ENCODE assay signal across 1 cellular context in the genomic region with DNA sequence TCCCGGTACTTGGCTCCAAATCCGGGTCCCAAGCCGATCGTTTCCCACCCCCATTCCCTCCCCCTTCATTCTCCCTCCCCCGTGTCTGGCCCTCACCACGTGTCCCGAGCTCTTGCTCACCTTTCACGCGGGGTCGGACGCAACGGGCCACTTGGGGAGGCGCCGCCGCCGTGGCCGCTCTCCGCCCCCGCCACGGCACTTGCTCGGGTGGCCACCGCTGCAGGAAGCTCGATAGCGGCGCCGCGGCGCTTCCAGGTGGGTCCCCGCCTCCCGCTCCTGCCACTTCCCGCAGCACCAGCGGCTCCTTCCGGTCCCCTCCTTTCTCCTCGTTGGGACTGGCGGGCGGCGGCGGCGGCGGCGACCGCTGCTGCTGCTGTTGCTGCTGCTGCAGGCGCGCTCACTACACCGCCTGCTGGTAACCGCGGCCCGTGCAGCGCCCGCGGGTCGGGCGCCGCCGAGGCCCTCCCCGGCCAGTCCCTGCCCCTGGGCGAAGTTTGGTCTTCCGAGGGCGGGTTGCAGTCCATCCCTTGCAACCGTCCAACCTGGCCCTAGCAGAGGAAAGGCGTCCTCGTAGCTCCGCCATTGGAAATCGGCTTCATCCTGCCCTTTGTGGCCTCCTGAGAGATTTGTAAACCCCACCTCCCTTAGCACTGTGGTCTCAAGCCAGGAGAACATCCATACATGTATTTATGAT.
TF ChIP-seq lines count a peak whose summit lies in the region.

No MANE protein-coding gene starts in this region.

TF ChIP-seq in GM12878, 131 proteins besides CTCF, POLR2A, EP300 and RAD21 (continued from another document and continues in another):
- TF ChIP-seq, protein P1, sequence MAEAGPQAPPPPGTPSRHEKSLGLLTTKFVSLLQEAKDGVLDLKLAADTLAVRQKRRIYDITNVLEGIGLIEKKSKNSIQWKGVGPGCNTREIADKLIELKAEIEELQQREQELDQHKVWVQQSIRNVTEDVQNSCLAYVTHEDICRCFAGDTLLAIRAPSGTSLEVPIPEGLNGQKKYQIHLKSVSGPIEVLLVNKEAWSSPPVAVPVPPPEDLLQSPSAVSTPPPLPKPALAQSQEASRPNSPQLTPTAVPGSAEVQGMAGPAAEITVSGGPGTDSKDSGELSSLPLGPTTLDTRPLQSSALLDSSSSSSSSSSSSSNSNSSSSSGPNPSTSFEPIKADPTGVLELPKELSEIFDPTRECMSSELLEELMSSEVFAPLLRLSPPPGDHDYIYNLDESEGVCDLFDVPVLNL (IDR thresholded peaks at IDR 0.05; ENCODE audit: low read depth, low read length): no peak
- TF ChIP-seq EED (IDR thresholded peaks at IDR 0.05; ENCODE audit: low read depth) (peak; percentile 88), SPI1 (IDR thresholded peaks at IDR 0.05; ENCODE audit: borderline replicate concordance, insufficient read depth, low read depth, low read length) (no peak), EZH2 (IDR thresholded peaks at IDR 0.05; ENCODE audit: borderline replicate concordance, control insufficient read depth, low read depth, low read length) (no peak), BMI1 (IDR thresholded peaks at IDR 0.05; ENCODE audit: borderline replicate concordance) (no peak), KLF5 (IDR thresholded peaks at IDR 0.05; ENCODE audit: partially characterized antibody) (peak; percentile 82), CBFB (IDR thresholded peaks at IDR 0.05; ENCODE audit: low read depth) (0 out of 2 replicates have a peak, but pooled peaks have one; percentile 70), TCF7 (IDR thresholded peaks at IDR 0.05; ENCODE audit: borderline replicate concordance) (no peak), MXI1 (IDR thresholded peaks at IDR 0.05; ENCODE audit: low read depth, low read length) (no peak), YY1 (IDR thresholded peaks at IDR 0.05; ENCODE audit: low read depth, low read length) (peak; percentile 74; the same call in 1 of the 2 replicates), MTA3 (IDR thresholded peaks at IDR 0.05; ENCODE audit: borderline replicate concordance, low read length) (no peak; the same call in 1 of the 2 replicates), SUPT20H (IDR thresholded peaks at IDR 0.05; ENCODE audit: borderline replicate concordance, control insufficient read depth, low read depth, low read length) (no peak), TCF3 (IDR thresholded peaks at IDR 0.05; ENCODE audit: borderline replicate concordance, insufficient read depth, low read depth, low read length) (no peak), FOXM1 (IDR thresholded peaks at IDR 0.05; ENCODE audit: low read depth, low read length) (no peak), TCF12 (IDR thresholded peaks at IDR 0.05; ENCODE audit: low read depth, low read length) (peak; percentile 39; the same call in 1 of the 2 replicates), JUNB (IDR thresholded peaks at IDR 0.05) (no peak), ZBED1 (IDR thresholded peaks at IDR 0.05; ENCODE audit: borderline replicate concordance) (no peak), TBL1XR1 (IDR thresholded peaks at IDR 0.05; ENCODE audit: low read depth, low read length) (no peak), CREM (IDR thresholded peaks at IDR 0.05; ENCODE audit: low read depth) (0 out of 2 replicates have a peak, but pooled peaks have one; percentile 10), CHD1 (IDR thresholded peaks at IDR 0.05; ENCODE audit: low read depth, low read length) (peak; percentile 84; the same call in 1 of the 2 replicates), NFXL1 (IDR thresholded peaks at IDR 0.05; ENCODE audit: borderline replicate concordance) (no peak), SIX5 (IDR thresholded peaks at IDR 0.05; ENCODE audit: low read depth, low read length, severe bottlenecking) (no peak), RAD51 (IDR thresholded peaks at IDR 0.05) (no peak), STAT1 (conservative IDR thresholded peaks at IDR 0.05) (peak; percentile 69; the same call in 1 of the 2 replicates), BCL11A (IDR thresholded peaks at IDR 0.05; ENCODE audit: low read depth, low read length) (0 out of 2 replicates have a peak, but pooled peaks have one; percentile 23), ZNF207 (IDR thresholded peaks at IDR 0.05; ENCODE audit: borderline replicate concordance) (peak; percentile 89), RFX5 (IDR thresholded peaks at IDR 0.05; ENCODE audit: low read depth, low read length) (no peak), WRNIP1 (IDR thresholded peaks at IDR 0.05; ENCODE audit: borderline replicate concordance, low read depth, low read length) (no peak), SREBF2 (IDR thresholded peaks at IDR 0.05; ENCODE audit: low read length) (no peak), POLR2AphosphoS5 (IDR thresholded peaks at IDR 0.05; ENCODE audit: low read length) (peak; percentile 69), NR2C2 (IDR thresholded peaks at IDR 0.05; ENCODE audit: borderline replicate concordance, control insufficient read depth, insufficient read length, low read depth) (no peak), SIN3A (IDR thresholded peaks at IDR 0.05; ENCODE audit: low read depth, low read length) (peak; percentile 76; the same call in 1 of the 2 replicates), CBX3 (IDR thresholded peaks at IDR 0.05; ENCODE audit: borderline replicate concordance, low read depth) (no peak), MEF2A (IDR thresholded peaks at IDR 0.05; ENCODE audit: insufficient read depth, low read depth, low read length) (no peak), YBX1 (IDR thresholded peaks at IDR 0.05) (no peak), SRF (IDR thresholded peaks at IDR 0.05; ENCODE audit: low read depth in 2 of 2, low read length in 2 of 2) (peak in 1 of 2 experiments; percentile 38; a peak in 1 of 4 replicates), BACH1 (IDR thresholded peaks at IDR 0.05; ENCODE audit: borderline replicate concordance) (peak; percentile 91), FOS (IDR thresholded peaks at IDR 0.05; ENCODE audit: borderline replicate concordance, extremely low read depth, insufficient read length) (no peak), PAX8 (IDR thresholded peaks at IDR 0.05) (no peak), MEF2B (IDR thresholded peaks at IDR 0.05; ENCODE audit: partially characterized antibody, poor library complexity, severe bottlenecking) (no peak), GATAD2B (conservative IDR thresholded peaks at IDR 0.05; ENCODE audit: low read depth) (peak; percentile 85), FOXK2 (IDR thresholded peaks at IDR 0.05) (peak; percentile 37; the same call in 1 of the 2 replicates), ZZZ3 (IDR thresholded peaks at IDR 0.05; ENCODE audit: control insufficient read depth, insufficient read length, low read depth) (no peak)
- TF ChIP-seq, protein P2, sequence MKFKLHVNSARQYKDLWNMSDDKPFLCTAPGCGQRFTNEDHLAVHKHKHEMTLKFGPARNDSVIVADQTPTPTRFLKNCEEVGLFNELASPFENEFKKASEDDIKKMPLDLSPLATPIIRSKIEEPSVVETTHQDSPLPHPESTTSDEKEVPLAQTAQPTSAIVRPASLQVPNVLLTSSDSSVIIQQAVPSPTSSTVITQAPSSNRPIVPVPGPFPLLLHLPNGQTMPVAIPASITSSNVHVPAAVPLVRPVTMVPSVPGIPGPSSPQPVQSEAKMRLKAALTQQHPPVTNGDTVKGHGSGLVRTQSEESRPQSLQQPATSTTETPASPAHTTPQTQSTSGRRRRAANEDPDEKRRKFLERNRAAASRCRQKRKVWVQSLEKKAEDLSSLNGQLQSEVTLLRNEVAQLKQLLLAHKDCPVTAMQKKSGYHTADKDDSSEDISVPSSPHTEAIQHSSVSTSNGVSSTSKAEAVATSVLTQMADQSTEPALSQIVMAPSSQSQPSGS (IDR thresholded peaks at IDR 0.05; ENCODE audit: low read length): no peak
- TF ChIP-seq, protein P3, sequence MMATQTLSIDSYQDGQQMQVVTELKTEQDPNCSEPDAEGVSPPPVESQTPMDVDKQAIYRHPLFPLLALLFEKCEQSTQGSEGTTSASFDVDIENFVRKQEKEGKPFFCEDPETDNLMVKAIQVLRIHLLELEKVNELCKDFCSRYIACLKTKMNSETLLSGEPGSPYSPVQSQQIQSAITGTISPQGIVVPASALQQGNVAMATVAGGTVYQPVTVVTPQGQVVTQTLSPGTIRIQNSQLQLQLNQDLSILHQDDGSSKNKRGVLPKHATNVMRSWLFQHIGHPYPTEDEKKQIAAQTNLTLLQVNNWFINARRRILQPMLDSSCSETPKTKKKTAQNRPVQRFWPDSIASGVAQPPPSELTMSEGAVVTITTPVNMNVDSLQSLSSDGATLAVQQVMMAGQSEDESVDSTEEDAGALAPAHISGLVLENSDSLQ (IDR thresholded peaks at IDR 0.05): peak; percentile 36; the same call in 1 of the 2 replicates
- TF ChIP-seq, protein P4, sequence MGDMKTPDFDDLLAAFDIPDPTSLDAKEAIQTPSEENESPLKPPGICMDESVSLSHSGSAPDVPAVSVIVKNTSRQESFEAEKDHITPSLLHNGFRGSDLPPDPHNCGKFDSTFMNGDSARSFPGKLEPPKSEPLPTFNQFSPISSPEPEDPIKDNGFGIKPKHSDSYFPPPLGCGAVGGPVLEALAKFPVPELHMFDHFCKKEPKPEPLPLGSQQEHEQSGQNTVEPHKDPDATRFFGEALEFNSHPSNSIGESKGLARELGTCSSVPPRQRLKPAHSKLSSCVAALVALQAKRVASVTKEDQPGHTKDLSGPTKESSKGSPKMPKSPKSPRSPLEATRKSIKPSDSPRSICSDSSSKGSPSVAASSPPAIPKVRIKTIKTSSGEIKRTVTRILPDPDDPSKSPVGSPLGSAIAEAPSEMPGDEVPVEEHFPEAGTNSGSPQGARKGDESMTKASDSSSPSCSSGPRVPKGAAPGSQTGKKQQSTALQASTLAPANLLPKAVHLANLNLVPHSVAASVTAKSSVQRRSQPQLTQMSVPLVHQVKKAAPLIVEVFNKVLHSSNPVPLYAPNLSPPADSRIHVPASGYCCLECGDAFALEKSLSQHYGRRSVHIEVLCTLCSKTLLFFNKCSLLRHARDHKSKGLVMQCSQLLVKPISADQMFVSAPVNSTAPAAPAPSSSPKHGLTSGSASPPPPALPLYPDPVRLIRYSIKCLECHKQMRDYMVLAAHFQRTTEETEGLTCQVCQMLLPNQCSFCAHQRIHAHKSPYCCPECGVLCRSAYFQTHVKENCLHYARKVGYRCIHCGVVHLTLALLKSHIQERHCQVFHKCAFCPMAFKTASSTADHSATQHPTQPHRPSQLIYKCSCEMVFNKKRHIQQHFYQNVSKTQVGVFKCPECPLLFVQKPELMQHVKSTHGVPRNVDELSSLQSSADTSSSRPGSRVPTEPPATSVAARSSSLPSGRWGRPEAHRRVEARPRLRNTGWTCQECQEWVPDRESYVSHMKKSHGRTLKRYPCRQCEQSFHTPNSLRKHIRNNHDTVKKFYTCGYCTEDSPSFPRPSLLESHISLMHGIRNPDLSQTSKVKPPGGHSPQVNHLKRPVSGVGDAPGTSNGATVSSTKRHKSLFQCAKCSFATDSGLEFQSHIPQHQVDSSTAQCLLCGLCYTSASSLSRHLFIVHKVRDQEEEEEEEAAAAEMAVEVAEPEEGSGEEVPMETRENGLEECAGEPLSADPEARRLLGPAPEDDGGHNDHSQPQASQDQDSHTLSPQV (IDR thresholded peaks at IDR 0.05): no peak
- TF ChIP-seq, protein P5, sequence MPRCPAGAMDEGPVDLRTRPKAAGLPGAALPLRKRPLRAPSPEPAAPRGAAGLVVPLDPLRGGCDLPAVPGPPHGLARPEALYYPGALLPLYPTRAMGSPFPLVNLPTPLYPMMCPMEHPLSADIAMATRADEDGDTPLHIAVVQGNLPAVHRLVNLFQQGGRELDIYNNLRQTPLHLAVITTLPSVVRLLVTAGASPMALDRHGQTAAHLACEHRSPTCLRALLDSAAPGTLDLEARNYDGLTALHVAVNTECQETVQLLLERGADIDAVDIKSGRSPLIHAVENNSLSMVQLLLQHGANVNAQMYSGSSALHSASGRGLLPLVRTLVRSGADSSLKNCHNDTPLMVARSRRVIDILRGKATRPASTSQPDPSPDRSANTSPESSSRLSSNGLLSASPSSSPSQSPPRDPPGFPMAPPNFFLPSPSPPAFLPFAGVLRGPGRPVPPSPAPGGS (IDR thresholded peaks at IDR 0.05; ENCODE audit: borderline replicate concordance, insufficient read depth, low read depth, low read length, poor library complexity, severe bottlenecking): no peak
- TF ChIP-seq, protein P6, sequence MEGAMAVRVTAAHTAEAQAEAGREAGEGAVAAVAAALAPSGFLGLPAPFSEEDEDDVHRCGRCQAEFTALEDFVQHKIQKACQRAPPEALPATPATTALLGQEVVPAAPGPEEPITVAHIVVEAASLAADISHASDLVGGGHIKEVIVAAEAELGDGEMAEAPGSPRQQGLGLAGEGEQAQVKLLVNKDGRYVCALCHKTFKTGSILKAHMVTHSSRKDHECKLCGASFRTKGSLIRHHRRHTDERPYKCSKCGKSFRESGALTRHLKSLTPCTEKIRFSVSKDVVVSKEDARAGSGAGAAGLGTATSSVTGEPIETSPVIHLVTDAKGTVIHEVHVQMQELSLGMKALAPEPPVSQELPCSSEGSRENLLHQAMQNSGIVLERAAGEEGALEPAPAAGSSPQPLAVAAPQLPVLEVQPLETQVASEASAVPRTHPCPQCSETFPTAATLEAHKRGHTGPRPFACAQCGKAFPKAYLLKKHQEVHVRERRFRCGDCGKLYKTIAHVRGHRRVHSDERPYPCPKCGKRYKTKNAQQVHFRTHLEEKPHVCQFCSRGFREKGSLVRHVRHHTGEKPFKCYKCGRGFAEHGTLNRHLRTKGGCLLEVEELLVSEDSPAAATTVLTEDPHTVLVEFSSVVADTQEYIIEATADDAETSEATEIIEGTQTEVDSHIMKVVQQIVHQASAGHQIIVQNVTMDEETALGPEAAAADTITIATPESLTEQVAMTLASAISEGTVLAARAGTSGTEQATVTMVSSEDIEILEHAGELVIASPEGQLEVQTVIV (IDR thresholded peaks at IDR 0.05; ENCODE audit: borderline replicate concordance, partially characterized antibody): no peak
- TF ChIP-seq, protein P7, sequence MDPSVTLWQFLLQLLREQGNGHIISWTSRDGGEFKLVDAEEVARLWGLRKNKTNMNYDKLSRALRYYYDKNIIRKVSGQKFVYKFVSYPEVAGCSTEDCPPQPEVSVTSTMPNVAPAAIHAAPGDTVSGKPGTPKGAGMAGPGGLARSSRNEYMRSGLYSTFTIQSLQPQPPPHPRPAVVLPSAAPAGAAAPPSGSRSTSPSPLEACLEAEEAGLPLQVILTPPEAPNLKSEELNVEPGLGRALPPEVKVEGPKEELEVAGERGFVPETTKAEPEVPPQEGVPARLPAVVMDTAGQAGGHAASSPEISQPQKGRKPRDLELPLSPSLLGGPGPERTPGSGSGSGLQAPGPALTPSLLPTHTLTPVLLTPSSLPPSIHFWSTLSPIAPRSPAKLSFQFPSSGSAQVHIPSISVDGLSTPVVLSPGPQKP (IDR thresholded peaks at IDR 0.05; ENCODE audit: low read depth, low read length): no peak; the same call in 1 of the 2 replicates
- TF ChIP-seq, protein P8, sequence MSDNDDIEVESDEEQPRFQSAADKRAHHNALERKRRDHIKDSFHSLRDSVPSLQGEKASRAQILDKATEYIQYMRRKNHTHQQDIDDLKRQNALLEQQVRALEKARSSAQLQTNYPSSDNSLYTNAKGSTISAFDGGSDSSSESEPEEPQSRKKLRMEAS (IDR thresholded peaks at IDR 0.05; ENCODE audit: low read depth, low read length): peak; percentile 9; the same call in 1 of the 2 replicates
